In the genomic region with DNA sequence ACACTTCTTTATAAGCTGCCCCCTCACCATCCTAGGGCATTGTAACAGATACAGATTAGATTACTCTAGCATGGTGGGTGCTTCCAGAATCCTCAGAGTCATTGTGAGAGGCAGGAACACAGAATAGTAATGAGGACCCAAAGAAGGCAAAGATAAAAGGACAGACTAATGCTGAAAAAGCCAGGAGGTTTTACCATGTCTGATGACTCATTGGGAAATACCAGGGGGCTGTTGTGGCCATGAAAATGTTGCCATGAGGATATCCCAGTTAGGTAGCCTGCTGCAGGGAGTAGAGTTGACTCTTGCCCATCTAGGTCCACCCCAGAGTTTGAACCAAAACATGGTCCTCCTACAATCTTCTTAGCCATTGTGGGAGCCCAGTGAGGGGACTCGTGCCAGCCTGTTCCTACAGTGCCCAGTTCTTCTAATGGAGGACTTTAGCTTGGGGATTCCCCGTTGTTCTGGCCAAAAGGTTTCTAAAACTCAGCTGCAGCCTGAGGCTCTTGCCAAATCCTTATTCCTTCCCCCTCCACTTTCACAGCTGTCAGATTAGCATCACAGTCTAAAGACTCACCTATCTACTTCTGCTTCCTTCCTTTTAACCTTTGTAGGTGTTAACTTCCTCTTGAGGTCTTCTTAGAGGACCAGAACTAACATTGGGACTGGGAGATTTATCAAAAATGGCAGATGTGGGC, we compare ENCODE assay signal across 16 cellular contexts.
DNase-seq lines count a peak whose midpoint lies in the region; ATAC-seq, FAIRE-seq and TF ChIP-seq lines count a peak whose summit lies in the region.
"Had no signal": no experiment of that assay in that cellular context is flagged by ENCODE, and none has a peak within 500 bp of the region (broad histone marks: within the 10 kb centered on the region; RNA-seq: fewer than 3 reads in every experiment).

No MANE protein-coding gene starts in this region.

- H3K4me1 ChIP-seq in GM12878 (ENCODE audit: control insufficient read depth, insufficient read depth, low read length) = no peaks in the 10 kb centered on the region
- H3K4me1 ChIP-seq: Caco-2, left ventricle myocardium inferior, upper lobe of right lung had no signal

- no peak for TF ChIP-seq EP300 in GM12878 (IDR thresholded peaks at IDR 0.05; ENCODE audit: borderline replicate concordance in 1 of 2, control insufficient read depth in 1 of 2, low read depth in 2 of 2, low read length in 2 of 2)

- no peak for TF ChIP-seq RAD21 in GM12878 (IDR thresholded peaks at IDR 0.05; ENCODE audit: insufficient read depth, low read depth, low read length)

- TF ChIP-seq CTCF in GM12878 (IDR thresholded peaks at IDR 0.05 in 2 of 3, conservative IDR thresholded peaks at IDR 0.05 in 1 of 3; ENCODE audit: control insufficient read depth in 2 of 3, extremely low read depth in 1 of 3, insufficient read depth in 1 of 3, low read depth in 3 of 3, low read length in 3 of 3) = no peak

- CTCF ChIA-PET in GM12878 (lab: Yijun Ruan, JAX) = interaction anchor here (0.9 kb wide), 2 partner anchors 416 kb away, joined by 3 read pairs; no protein-coding TSS in a partner anchor
- CTCF ChIA-PET in activated naive CD4-positive, alpha-beta T cell treated with anti-CD3 and anti-CD28 coated beads, Interleukin-2, amount 10 ng/mL, durations not matched to agents 7 days and 5 days (lab: Charles Lee) = no interaction called here

- FAIRE-seq in GM12878 (lab: Jason Lieb, UNC) = no peak

- H3K4me3 ChIP-seq in GM12878 = no peak overlapping the region
- H3K4me3 ChIP-seq: left ventricle myocardium inferior, upper lobe of right lung had no signal

- POLR2A ChIA-PET in GM12878 (lab: Charles Lee) = no interaction called here

- SMC1A ChIA-PET in GM12878 (lab: Charles Lee; ENCODE audit: uncharacterized antibody, unreplicated experiment) = interaction anchor here (1.1 to 1.8 kb wide), 5 partner anchors 8 to 33 kb away, joined by 3 to 6 read pairs (median 4); no protein-coding TSS in a partner anchor

- DNase-seq in AG08396 (ENCODE audit: low spot score) (peak; percentile 5), GM12878 (ENCODE audit: low read depth, low spot score) (no peak), NCI-H2227 (lab: John Stamatoyannopoulos, UW; ENCODE audit: unreplicated experiment) (no peak), T-helper 2 cell (no peak)
- DNase-seq in activated naive CD4-positive, alpha-beta T cell treated with anti-CD3 and anti-CD28 coated beads, Interleukin-2, amount 10 ng/mL, durations not matched to agents 7 days and 5 days = no peak
- DNase-seq: activated CD4-positive, alpha-beta T cell treated with anti-CD3 and anti-CD28 coated beads for 4 hours; activated gamma-delta T cell treated with Interleukin-2 at 50 U/mL for 16 hours; Caco-2; left ventricle myocardium inferior; NCI-H1694; SW 1271; upper lobe of right lung had no signal

- no peaks in the 10 kb centered on the region; the same call in 1 of the 3 replicates for H3K9me3 ChIP-seq in GM12878 (replicated peaks; ENCODE audit: control insufficient read depth, insufficient read depth, low read length)
- H3K9me3 ChIP-seq: Caco-2, left ventricle myocardium inferior, upper lobe of right lung had no signal

- H3K9ac ChIP-seq in GM12878 (ENCODE audit: control insufficient read depth, insufficient read depth, low read length) = no peak overlapping the region

- H3K4me3 Mint-ChIP-seq in activated naive CD4-positive, alpha-beta T cell treated with anti-CD3 and anti-CD28 coated beads, Interleukin-2, amount 10 ng/mL, durations not matched to agents 7 days and 5 days = no peak overlapping the region
- H3K4me3 Mint-ChIP-seq: IgD-negative memory B cell had no signal

- no peak overlapping the region for H3K4me2 ChIP-seq in GM12878 (ENCODE audit: control insufficient read depth, insufficient read depth)

- no peaks in the 10 kb centered on the region for H3K36me3 Mint-ChIP-seq in activated naive CD4-positive, alpha-beta T cell treated with anti-CD3 and anti-CD28 coated beads, Interleukin-2, amount 10 ng/mL, durations not matched to agents 7 days and 5 days
- H3K36me3 Mint-ChIP-seq: IgD-negative memory B cell had no signal

- no peaks in the 10 kb centered on the region for H3K27me3 Mint-ChIP-seq in activated naive CD4-positive, alpha-beta T cell treated with anti-CD3 and anti-CD28 coated beads, Interleukin-2, amount 10 ng/mL, durations not matched to agents 7 days and 5 days
- H3K27me3 Mint-ChIP-seq: IgD-negative memory B cell had no signal

- 8% methylated on average over 2 of the region's 2 CpGs for WGBS in GM12878 (ENCODE audit: insufficient coverage, insufficient replicate concordance, low lambda C conversion rate, missing lambda C conversion rate)

- in situ Hi-C loops in GM12878 (cut with MboI) = no loop called here

- no peak overlapping the region for H3K27ac Mint-ChIP-seq in activated naive CD4-positive, alpha-beta T cell treated with anti-CD3 and anti-CD28 coated beads, Interleukin-2, amount 10 ng/mL, durations not matched to agents 7 days and 5 days
- H3K27ac Mint-ChIP-seq: IgD-negative memory B cell had no signal

- TF ChIP-seq POLR2A in GM12878 (IDR thresholded peaks at IDR 0.05; ENCODE audit: low read depth, low read length) = no peak

- no peak overlapping the region; the same call in 1 of the 2 replicates for H2AFZ ChIP-seq in GM12878 (ENCODE audit: control insufficient read depth, low read depth, low read length)

- RAD21 ChIA-PET in GM12878 (lab: Charles Lee; ENCODE audit: unreplicated experiment) = no interaction called here

- no peaks in the 10 kb centered on the region for H3K4me1 Mint-ChIP-seq in activated naive CD4-positive, alpha-beta T cell treated with anti-CD3 and anti-CD28 coated beads, Interleukin-2, amount 10 ng/mL, durations not matched to agents 7 days and 5 days
- H3K4me1 Mint-ChIP-seq: IgD-negative memory B cell had no signal

- no peaks in the 10 kb centered on the region for H3K36me3 ChIP-seq in GM12878 (ENCODE audit: control insufficient read depth in 2 of 2, insufficient read depth in 2 of 2, low read length in 1 of 2)
- H3K36me3 ChIP-seq: left ventricle myocardium inferior, upper lobe of right lung had no signal

- H4K20me1 ChIP-seq in GM12878 (ENCODE audit: control insufficient read depth, insufficient read depth) = no peaks in the 10 kb centered on the region

- no peak overlapping the region for H3K27ac ChIP-seq in GM12878 (ENCODE audit: control insufficient read depth, insufficient read depth)
- H3K27ac ChIP-seq: left ventricle myocardium inferior, upper lobe of right lung had no signal

- peaks cover 12% of the 10 kb centered on the region for H3K9me3 Mint-ChIP-seq in activated naive CD4-positive, alpha-beta T cell treated with anti-CD3 and anti-CD28 coated beads, Interleukin-2, amount 10 ng/mL, durations not matched to agents 7 days and 5 days

- intact Hi-C loops in GM12878 (cut with micrococcal nuclease; ENCODE audit: unreplicated experiment) = no loop called here

- BruUV-seq in GM12878 (replicated peaks; lab: Mats Ljungman, UMichigan) = no TSS peak

- H3K79me2 ChIP-seq in GM12878 (ENCODE audit: control insufficient read depth, insufficient read depth, low read length) = no peaks in the 10 kb centered on the region

- ATAC-seq in GM19463 (IDR thresholded peaks at IDR 0.05; ENCODE audit: unreplicated experiment) = peak; percentile 57
- peak; percentile 60 for ATAC-seq in HG03378 (IDR thresholded peaks at IDR 0.05; ENCODE audit: unreplicated experiment)
- peak; percentile 76 for ATAC-seq in GM12878
- no peak for ATAC-seq in HG03039 (IDR thresholded peaks at IDR 0.05; ENCODE audit: unreplicated experiment)
- ATAC-seq: upper lobe of right lung had no signal

- H3K27me3 ChIP-seq in GM12878 (replicated peaks in 1 of 2; ENCODE audit: control insufficient read depth in 2 of 2, insufficient read depth in 2 of 2, low read length in 1 of 2) = no peaks in the 10 kb centered on the region
- H3K27me3 ChIP-seq: upper lobe of right lung had no signal

TF ChIP-seq in GM12878, 131 proteins besides CTCF, POLR2A, EP300 and RAD21:
- peak; percentile 6; the same call in 1 of the 2 replicates for TF ChIP-seq SPI1 (IDR thresholded peaks at IDR 0.05; ENCODE audit: borderline replicate concordance, insufficient read depth, low read depth, low read length)
- TF ChIP-seq SUZ12 (IDR thresholded peaks at IDR 0.05; ENCODE audit: unreplicated experiment) = no peak
- TF ChIP-seq TBL1XR1 (IDR thresholded peaks at IDR 0.05; ENCODE audit: low read depth, low read length) = no peak
- TF ChIP-seq JUNB (IDR thresholded peaks at IDR 0.05) = no peak
- TF ChIP-seq CEBPB (IDR thresholded peaks at IDR 0.05; ENCODE audit: borderline replicate concordance in 1 of 2, low read depth in 2 of 2, low read length in 2 of 2) = no peak
- no peak for TF ChIP-seq CBFB (IDR thresholded peaks at IDR 0.05; ENCODE audit: low read depth)
- TF ChIP-seq EED (IDR thresholded peaks at IDR 0.05; ENCODE audit: low read depth) = no peak
